ENCODE assay signal across 1 cellular context in the genomic region with DNA sequence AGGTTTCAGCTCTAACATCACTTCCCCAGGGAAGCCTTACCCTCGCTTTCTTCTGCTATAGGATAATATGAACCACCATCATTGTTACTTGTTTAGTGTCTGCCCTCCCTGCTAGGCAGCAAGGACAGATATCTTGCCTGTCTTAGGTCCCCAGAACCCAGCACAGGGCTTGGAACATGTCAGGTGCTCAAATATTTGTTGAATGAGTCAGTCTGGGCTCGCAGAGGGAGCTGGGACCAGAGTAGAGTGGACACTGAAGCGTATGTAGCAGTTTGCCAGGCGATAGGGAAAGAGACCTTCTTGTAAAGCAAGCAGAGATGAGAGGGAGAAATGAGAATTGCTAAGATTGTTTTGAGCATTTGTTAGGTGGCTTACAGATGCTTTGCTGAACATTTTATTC.
A peak's percentile ranks its signal among the peaks of the same experiment; 100 is the strongest.
TF ChIP-seq lines count a peak whose summit lies in the region.

No MANE protein-coding gene starts in this region.

TF ChIP-seq in liver, 16 proteins besides CTCF, POLR2A, EP300 and RAD21 (continued from another document):
- peak; percentile 74 for TF ChIP-seq ATF3 (IDR thresholded peaks at IDR 0.05)
- TF ChIP-seq FOXA1 (IDR thresholded peaks at IDR 0.05): no peak
- TF ChIP-seq YY1 (IDR thresholded peaks at IDR 0.05): no peak
- no peak for TF ChIP-seq TAF1 (conservative IDR thresholded peaks at IDR 0.05)
- no peak for TF ChIP-seq EGR1 (IDR thresholded peaks at IDR 0.05; ENCODE audit: low read depth in 2 of 2)
- peak; percentile 11 for TF ChIP-seq SP1 (IDR thresholded peaks at IDR 0.05)
- no peak for TF ChIP-seq RXRA (IDR thresholded peaks at IDR 0.05)
- no peak for TF ChIP-seq ZBTB33 (IDR thresholded peaks at IDR 0.05)
- TF ChIP-seq, protein P1, sequence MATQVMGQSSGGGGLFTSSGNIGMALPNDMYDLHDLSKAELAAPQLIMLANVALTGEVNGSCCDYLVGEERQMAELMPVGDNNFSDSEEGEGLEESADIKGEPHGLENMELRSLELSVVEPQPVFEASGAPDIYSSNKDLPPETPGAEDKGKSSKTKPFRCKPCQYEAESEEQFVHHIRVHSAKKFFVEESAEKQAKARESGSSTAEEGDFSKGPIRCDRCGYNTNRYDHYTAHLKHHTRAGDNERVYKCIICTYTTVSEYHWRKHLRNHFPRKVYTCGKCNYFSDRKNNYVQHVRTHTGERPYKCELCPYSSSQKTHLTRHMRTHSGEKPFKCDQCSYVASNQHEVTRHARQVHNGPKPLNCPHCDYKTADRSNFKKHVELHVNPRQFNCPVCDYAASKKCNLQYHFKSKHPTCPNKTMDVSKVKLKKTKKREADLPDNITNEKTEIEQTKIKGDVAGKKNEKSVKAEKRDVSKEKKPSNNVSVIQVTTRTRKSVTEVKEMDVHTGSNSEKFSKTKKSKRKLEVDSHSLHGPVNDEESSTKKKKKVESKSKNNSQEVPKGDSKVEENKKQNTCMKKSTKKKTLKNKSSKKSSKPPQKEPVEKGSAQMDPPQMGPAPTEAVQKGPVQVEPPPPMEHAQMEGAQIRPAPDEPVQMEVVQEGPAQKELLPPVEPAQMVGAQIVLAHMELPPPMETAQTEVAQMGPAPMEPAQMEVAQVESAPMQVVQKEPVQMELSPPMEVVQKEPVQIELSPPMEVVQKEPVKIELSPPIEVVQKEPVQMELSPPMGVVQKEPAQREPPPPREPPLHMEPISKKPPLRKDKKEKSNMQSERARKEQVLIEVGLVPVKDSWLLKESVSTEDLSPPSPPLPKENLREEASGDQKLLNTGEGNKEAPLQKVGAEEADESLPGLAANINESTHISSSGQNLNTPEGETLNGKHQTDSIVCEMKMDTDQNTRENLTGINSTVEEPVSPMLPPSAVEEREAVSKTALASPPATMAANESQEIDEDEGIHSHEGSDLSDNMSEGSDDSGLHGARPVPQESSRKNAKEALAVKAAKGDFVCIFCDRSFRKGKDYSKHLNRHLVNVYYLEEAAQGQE (IDR thresholded peaks at IDR 0.05): no peak
